ENCODE assay signal across 13 cellular contexts in the genomic region with DNA sequence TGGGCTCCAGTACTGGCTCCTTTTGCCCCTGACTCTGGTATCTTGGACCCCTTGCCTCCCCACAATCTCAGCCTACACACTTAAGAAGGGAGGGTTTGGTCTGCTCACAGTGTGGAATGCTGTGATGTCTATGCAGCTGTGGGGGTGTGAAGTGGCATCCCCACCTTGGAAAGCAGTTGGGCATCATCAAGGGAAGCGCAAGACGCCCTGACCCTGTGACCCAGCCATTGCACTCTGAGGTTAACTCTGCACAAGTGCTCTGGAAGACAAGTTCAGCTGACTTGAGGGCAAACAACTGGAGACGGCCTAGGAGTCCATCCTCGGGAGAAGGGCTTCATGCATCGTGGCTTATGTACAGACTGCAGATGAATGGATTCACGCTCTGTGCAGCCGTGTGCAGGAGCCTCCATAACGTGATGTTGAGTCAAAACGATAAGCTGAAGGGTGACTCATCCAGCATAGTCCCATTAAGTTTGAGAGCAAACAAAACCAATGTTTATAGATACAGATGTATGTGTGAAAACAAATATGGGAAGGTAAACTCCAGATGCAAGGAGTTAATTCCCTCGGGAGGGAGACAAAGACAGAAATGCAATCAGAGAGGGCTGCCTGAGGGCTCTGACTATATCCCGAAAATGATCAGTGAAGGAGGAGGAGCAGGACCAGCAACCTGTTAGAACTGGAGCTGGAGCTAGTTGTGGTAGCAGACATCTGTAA.
DNase-seq lines count a peak whose midpoint lies in the region; ATAC-seq and TF ChIP-seq lines count a peak whose summit lies in the region.
"Had no signal": no experiment of that assay in that cellular context is flagged by ENCODE, and none has a peak within 500 bp of the region (broad histone marks: within the 10 kb centered on the region; RNA-seq: fewer than 3 reads in every experiment).

No MANE protein-coding gene starts in this region.

- H3K27ac ChIP-seq in CD4-positive, alpha-beta memory T cell (ENCODE audit: low read depth, low read length) = no peak overlapping the region
- H3K27ac ChIP-seq in coronary artery = no peak overlapping the region
- H3K27ac ChIP-seq: parathyroid adenoma, thoracic aorta had no signal

- H3K9me3 Mint-ChIP-seq in activated CD8-positive, alpha-beta memory T cell treated with anti-CD3 and anti-CD28 coated beads, Interleukin-2, amount 10 ng/mL, durations not matched to agents 7 days and 5 days (ENCODE audit: low read depth) = no peaks in the 10 kb centered on the region
- peaks cover 0 to 8% (median 0%) of the 10 kb centered on the region in 8 donors for H3K9me3 Mint-ChIP-seq in CD4-positive, alpha-beta memory T cell

- no peak for DNase-seq in activated CD8-positive, alpha-beta memory T cell treated with anti-CD3 and anti-CD28 coated beads, Interleukin-2, amount 10 ng/mL, durations not matched to agents 7 days and 5 days
- DNase-seq in activated CD8-positive, alpha-beta memory T cell treated with anti-CD3 and anti-CD28 coated beads, Interleukin-2, amount 50 U/mL, for 4 hours = no peak
- DNase-seq in NCI-H748 treated with DMSO at 0.1 percent for 48 hours (lab: John Stamatoyannopoulos, UW) (peak; percentile 72), epithelial cell of esophagus (ENCODE audit: low read depth) (peak; percentile 84), amygdala (lab: John Stamatoyannopoulos, UW) (no peak), coronary artery (ENCODE audit: low spot score) (no peak), NCI-H2107 treated with DMSO at 0.1 percent for 48 hours (lab: John Stamatoyannopoulos, UW; ENCODE audit: unreplicated experiment) (no peak)
- DNase-seq in CD4-positive, alpha-beta memory T cell = no peak
- DNase-seq: NCI-H524, T-helper 9 cell had no signal

- H3K27me3 Mint-ChIP-seq in activated CD8-positive, alpha-beta memory T cell treated with anti-CD3 and anti-CD28 coated beads, Interleukin-2, amount 10 ng/mL, durations not matched to agents 7 days and 5 days = peaks cover 59% of the 10 kb centered on the region
- peaks cover 2 to 7% of the 10 kb centered on the region in 2 donors for H3K27me3 Mint-ChIP-seq in CD4-positive, alpha-beta memory T cell

- intact Hi-C loops in CD4-positive, alpha-beta memory T cell (cut with micrococcal nuclease) = no loop called here

- no peak overlapping the region for H3K4me3 Mint-ChIP-seq in activated CD8-positive, alpha-beta memory T cell treated with anti-CD3 and anti-CD28 coated beads, Interleukin-2, amount 10 ng/mL, durations not matched to agents 7 days and 5 days
- no peak overlapping the region for H3K4me3 Mint-ChIP-seq in CD4-positive, alpha-beta memory T cell
- H3K4me3 Mint-ChIP-seq: brain had no signal

- H3K27me3 ChIP-seq in CD4-positive, alpha-beta memory T cell (ENCODE audit: insufficient read depth, low read length) = no peaks in the 10 kb centered on the region

- no peak overlapping the region for H3K4me3 ChIP-seq in epithelial cell of esophagus (ENCODE audit: low read length)
- no peak overlapping the region for H3K4me3 ChIP-seq in CD4-positive, alpha-beta memory T cell (ENCODE audit: low read length in 2 of 2)
- H3K4me3 ChIP-seq in coronary artery = no peak overlapping the region
- H3K4me3 ChIP-seq: thoracic aorta had no signal

- H3K9me3 ChIP-seq in CD4-positive, alpha-beta memory T cell (ENCODE audit: control insufficient read depth in 1 of 2, low read length in 2 of 2) = no peaks in the 10 kb centered on the region
- H3K9me3 ChIP-seq: thoracic aorta had no signal

- H3K36me3 Mint-ChIP-seq in activated CD8-positive, alpha-beta memory T cell treated with anti-CD3 and anti-CD28 coated beads, Interleukin-2, amount 10 ng/mL, durations not matched to agents 7 days and 5 days = no peaks in the 10 kb centered on the region
- H3K36me3 Mint-ChIP-seq in CD4-positive, alpha-beta memory T cell = no peaks in the 10 kb centered on the region
- H3K36me3 Mint-ChIP-seq: brain had no signal

- POLR2A ChIA-PET in CD4-positive, alpha-beta memory T cell (lab: Charles Lee; ENCODE audit: partially characterized antibody) = no interaction called here

- CTCF ChIA-PET in activated CD8-positive, alpha-beta memory T cell treated with anti-CD3 and anti-CD28 coated beads, Interleukin-2, amount 10 ng/mL, durations not matched to agents 7 days and 5 days (lab: Charles Lee) = interaction anchor here (0.8 kb wide), 1 partner anchor 248 kb away, joined by 3 read pairs; no protein-coding TSS in a partner anchor
- CTCF ChIA-PET in CD4-positive, alpha-beta memory T cell (lab: Charles Lee; ENCODE audit: partially characterized antibody) = interaction anchor here (0.6 to 2.1 kb wide), 3 partner anchors 196 to 1264 kb away, joined by 3 to 14 read pairs (median 3); no protein-coding TSS in a partner anchor

- H3K27ac Mint-ChIP-seq in activated CD8-positive, alpha-beta memory T cell treated with anti-CD3 and anti-CD28 coated beads, Interleukin-2, amount 10 ng/mL, durations not matched to agents 7 days and 5 days = no peak overlapping the region
- H3K27ac Mint-ChIP-seq in CD4-positive, alpha-beta memory T cell = no peak overlapping the region
- H3K27ac Mint-ChIP-seq: brain had no signal

- H3K36me3 ChIP-seq in CD4-positive, alpha-beta memory T cell (ENCODE audit: insufficient read depth, low read length) = no peaks in the 10 kb centered on the region
- H3K36me3 ChIP-seq: thoracic aorta had no signal

- TF ChIP-seq CTCF in epithelial cell of esophagus (IDR thresholded peaks at IDR 0.05; ENCODE audit: insufficient read depth, low read depth, low read length, missing control alignments) (no peak), coronary artery (IDR thresholded peaks at IDR 0.05) (no peak)

- peaks cover 4% of the 10 kb centered on the region for H3K4me1 Mint-ChIP-seq in activated CD8-positive, alpha-beta memory T cell treated with anti-CD3 and anti-CD28 coated beads, Interleukin-2, amount 10 ng/mL, durations not matched to agents 7 days and 5 days
- peaks cover 0 to 2% (median under 1%) of the 10 kb centered on the region in 4 donors for H3K4me1 Mint-ChIP-seq in CD4-positive, alpha-beta memory T cell

- no peaks in the 10 kb centered on the region for H3K4me1 ChIP-seq in CD4-positive, alpha-beta memory T cell (ENCODE audit: insufficient read depth, low read length)
- H3K4me1 ChIP-seq: parathyroid adenoma had no signal

- ATAC-seq in activated CD8-positive, alpha-beta memory T cell treated with anti-CD3 and anti-CD28 coated beads, Interleukin-2, amount 10 ng/mL, durations not matched to agents 7 days and 5 days = peak; percentile 47

Comparison
In these comparisons a context has a peak if more than half of its experiments do, and no peak if none do; other contexts are left out.
1. DNase-seq: peak in NCI-H748 treated with DMSO at 0.1 percent for 48 hours (single experiment) and epithelial cell of esophagus (single experiment); none in activated CD8-positive, alpha-beta memory T cell treated with anti-CD3 and anti-CD28 coated beads, Interleukin-2, amount 10 ng/mL, durations not matched to agents 7 days and 5 days (single experiment), activated CD8-positive, alpha-beta memory T cell treated with anti-CD3 and anti-CD28 coated beads, Interleukin-2, amount 50 U/mL, for 4 hours (single experiment), amygdala (0 of 56), CD4-positive, alpha-beta memory T cell (0 of 5), coronary artery (single experiment) and NCI-H2107 treated with DMSO at 0.1 percent for 48 hours (single experiment).